In the genomic region with DNA sequence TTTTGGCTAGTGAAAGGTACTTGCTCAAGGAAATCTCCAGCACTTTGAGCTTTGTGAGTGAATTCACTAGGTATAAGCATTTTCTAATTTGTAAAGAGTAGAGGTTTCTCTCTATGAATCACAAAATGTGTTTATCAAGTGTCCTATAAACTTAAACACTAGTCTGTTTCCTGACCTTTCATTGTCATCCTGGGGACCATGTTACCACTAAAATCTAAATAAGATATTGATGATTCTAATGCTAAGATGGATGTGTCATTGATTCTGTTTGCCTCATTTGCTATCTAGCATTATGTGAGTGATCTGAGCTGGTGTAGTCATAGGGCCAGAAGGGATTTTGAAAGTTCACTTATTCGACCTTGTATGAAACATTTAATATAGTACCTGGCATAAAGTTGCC, we compare ENCODE assay signal across 24 cellular contexts.
"Had no signal": no experiment of that assay in that cellular context is flagged by ENCODE, and none has a peak within 500 bp of the region (broad histone marks: within the 10 kb centered on the region; RNA-seq: fewer than 3 reads in every experiment).

No MANE protein-coding gene starts in this region.

- H3K4me3 ChIP-seq: coronary artery, dorsolateral prefrontal cortex, esophagus muscularis mucosa, gastroesophageal sphincter, heart left ventricle, hepatocyte, left lung, lower lobe of right lung, mucosa of descending colon had no signal

- H3K4me1 ChIP-seq: esophagus muscularis mucosa, foreskin keratinocyte, gastroesophageal sphincter, lower lobe of right lung had no signal

- FAIRE-seq: endothelial cell of umbilical vein, frontal cortex, keratinocyte had no signal

- H3K27ac ChIP-seq: coronary artery, dorsolateral prefrontal cortex, esophagus muscularis mucosa, foreskin keratinocyte, gastroesophageal sphincter, heart left ventricle, hepatocyte, left lung, lower lobe of right lung had no signal

- H3K27me3 Mint-ChIP-seq: naive B cell; naive thymus-derived CD8-positive, alpha-beta T cell had no signal

- H3K27ac Mint-ChIP-seq: immature natural killer cell; mesothelial cell of epicardium; naive thymus-derived CD8-positive, alpha-beta T cell had no signal

- ATAC-seq: foreskin keratinocyte; gastroesophageal sphincter; heart left ventricle; left cardiac atrium; left lung; left ventricle myocardium superior; lower lobe of right lung; mucosa of descending colon; naive thymus-derived CD8-positive, alpha-beta T cell had no signal

- H3K36me3 Mint-ChIP-seq: immature natural killer cell, naive B cell had no signal

- H3K9me3 Mint-ChIP-seq: immature natural killer cell; mesothelial cell of epicardium; naive B cell; naive thymus-derived CD8-positive, alpha-beta T cell had no signal

- DNase-seq: dermis blood vessel endothelial cell; dorsolateral prefrontal cortex; effector CD4-positive, alpha-beta T cell; effector memory CD4-positive, alpha-beta T cell; foreskin keratinocyte; heart left ventricle; hypothalamus; immature natural killer cell; left cardiac atrium; left lung; left ventricle myocardium superior; lower lobe of right lung; mesenchymal stem cell; mucosa of descending colon; naive B cell; naive thymus-derived CD8-positive, alpha-beta T cell had no signal

- H3K27me3 ChIP-seq: dorsolateral prefrontal cortex, esophagus muscularis mucosa, foreskin keratinocyte, gastroesophageal sphincter, heart left ventricle, hepatocyte, left lung had no signal

- H3K4me1 Mint-ChIP-seq: immature natural killer cell; mesothelial cell of epicardium; naive B cell; naive thymus-derived CD8-positive, alpha-beta T cell had no signal

- H3K4me3 Mint-ChIP-seq: immature natural killer cell; mesothelial cell of epicardium; naive B cell; naive thymus-derived CD8-positive, alpha-beta T cell had no signal

- H3K9me3 ChIP-seq: esophagus muscularis mucosa, gastroesophageal sphincter, heart left ventricle, left lung, lower lobe of right lung, mucosa of descending colon had no signal
